1 cellular context compared by ENCODE assay signal in the genomic region with DNA sequence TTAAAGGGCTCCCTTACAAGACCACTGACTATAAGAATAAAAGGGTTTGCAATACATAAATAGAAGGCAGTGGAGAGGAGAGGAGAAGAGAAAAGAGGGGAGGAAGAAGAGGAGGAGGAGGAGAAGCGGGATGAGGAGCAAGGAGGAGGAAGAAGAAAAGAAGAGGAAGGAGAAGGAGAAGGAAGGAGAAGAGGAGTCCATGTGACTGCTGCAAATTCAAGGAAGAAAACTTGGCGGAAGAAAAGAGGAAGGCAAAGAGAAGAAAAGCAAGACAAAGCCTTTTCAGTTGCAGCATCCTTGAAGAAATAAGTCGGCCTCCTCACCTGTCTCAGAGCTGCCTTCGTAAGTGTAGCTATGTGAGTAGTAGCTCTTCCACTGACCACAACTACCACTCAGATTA.
TF ChIP-seq lines count a peak whose summit lies in the region.

No MANE protein-coding gene starts in this region.

TF ChIP-seq in HepG2, 621 proteins besides CTCF, POLR2A, EP300 and RAD21 (continued from another document):
- no peak for TF ChIP-seq ZNF775 (CRISPR knock-in tag; IDR thresholded peaks at IDR 0.05; ENCODE audit: borderline replicate concordance)
